Comparison of ENCODE assay signal across 17 cellular contexts in the genomic region with DNA sequence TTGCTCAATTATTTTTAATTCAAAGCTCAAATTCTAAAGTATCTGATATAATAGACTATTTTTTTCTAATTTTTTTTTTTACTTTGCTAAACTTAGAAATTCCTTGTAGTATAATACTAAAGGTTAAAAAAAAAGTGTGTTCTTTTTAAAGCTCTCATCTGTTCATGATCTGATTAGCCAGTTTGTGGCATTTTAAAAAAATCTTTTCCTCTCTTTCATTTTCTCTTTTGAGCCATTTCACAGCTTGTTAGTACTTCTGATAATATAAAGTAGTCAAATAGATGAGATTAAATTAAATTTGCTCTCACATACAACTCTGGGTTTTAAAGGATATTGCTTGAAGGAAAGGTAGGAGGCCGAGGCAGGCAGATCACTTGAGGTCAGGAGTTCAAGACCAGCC. TPM values are rescaled to one million over a fixed set of nuclear protein-coding genes. Genes with fewer than 3 reads are reported as not detected.
DNase-seq lines count a peak whose midpoint lies in the region; ATAC-seq, FAIRE-seq and TF ChIP-seq lines count a peak whose summit lies in the region.
"Had no signal": no experiment of that assay in that cellular context is flagged by ENCODE, and none has a peak within 500 bp of the region (broad histone marks: within the 10 kb centered on the region; RNA-seq: fewer than 3 reads in every experiment).

No MANE protein-coding gene starts in this region.

- no peak overlapping the region for H3K4me3 Mint-ChIP-seq in MCF 10A (ENCODE audit: unreplicated experiment)
- no peak overlapping the region for H3K4me3 Mint-ChIP-seq in activated CD8-positive, alpha-beta memory T cell treated with anti-CD3 and anti-CD28 coated beads, Interleukin-2, amount 10 ng/mL, durations not matched to agents 7 days and 5 days

- H3K36me3 ChIP-seq in mammary epithelial cell (ENCODE audit: insufficient read depth, low read length) (no peaks in the 10 kb centered on the region), RWPE2 (ENCODE audit: low read depth) (no peaks in the 10 kb centered on the region), keratinocyte (ENCODE audit: control insufficient read depth in 2 of 2, extremely low read depth in 1 of 2, insufficient read depth in 2 of 2, low read length in 2 of 2) (no peaks in the 10 kb centered on the region), PC-3 (ENCODE audit: low read depth, low read length) (no peaks in the 10 kb centered on the region)
- H3K36me3 ChIP-seq: BLaER1 treated with 17β-estradiol and CSF1 and Interleukin-3, amounts not matched to agents 10 nM and 100 nM; SJCRH30 had no signal

- BruUV-seq in MCF 10A (replicated peaks; lab: Mats Ljungman, UMichigan) (no TSS peak), mammary epithelial cell (replicated peaks; lab: Mats Ljungman, UMichigan) (no TSS peak), PC-3 (replicated peaks; lab: Mats Ljungman, UMichigan) (no TSS peak)

- H3K36me3 Mint-ChIP-seq in MCF 10A (ENCODE audit: insufficient read depth, unreplicated experiment), result peaks cover 7% of the 10 kb centered on the region
- H3K36me3 Mint-ChIP-seq in activated CD8-positive, alpha-beta memory T cell treated with anti-CD3 and anti-CD28 coated beads, Interleukin-2, amount 10 ng/mL, durations not matched to agents 7 days and 5 days, result peaks cover 4% of the 10 kb centered on the region

- no peaks in the 10 kb centered on the region for H3K9me3 Mint-ChIP-seq in MCF 10A (ENCODE audit: unreplicated experiment)
- H3K9me3 Mint-ChIP-seq in activated CD8-positive, alpha-beta memory T cell treated with anti-CD3 and anti-CD28 coated beads, Interleukin-2, amount 10 ng/mL, durations not matched to agents 7 days and 5 days (ENCODE audit: low read depth), result no peaks in the 10 kb centered on the region

- peaks cover 4% of the 10 kb centered on the region for H3F3A ChIP-seq in PC-3 (ENCODE audit: low read length, unreplicated experiment)

- H3K27ac Mint-ChIP-seq in MCF 10A (ENCODE audit: low read depth, unreplicated experiment), result peak overlapping the region; percentile 66
- H3K27ac Mint-ChIP-seq in activated CD8-positive, alpha-beta memory T cell treated with anti-CD3 and anti-CD28 coated beads, Interleukin-2, amount 10 ng/mL, durations not matched to agents 7 days and 5 days, result no peak overlapping the region

- no peaks in the 10 kb centered on the region for H3K27me3 ChIP-seq in mammary epithelial cell (ENCODE audit: insufficient read depth, low read length)
- H3K27me3 ChIP-seq in RWPE2 (ENCODE audit: insufficient read depth, poor library complexity, severe bottlenecking), result no peaks in the 10 kb centered on the region
- no peaks in the 10 kb centered on the region for H3K27me3 ChIP-seq in keratinocyte (ENCODE audit: control insufficient read depth, extremely low read depth, insufficient read depth, low read length)
- H3K27me3 ChIP-seq in PC-3 (ENCODE audit: low read length), result no peaks in the 10 kb centered on the region
- H3K27me3 ChIP-seq: BLaER1 treated with 17β-estradiol and CSF1 and Interleukin-3, amounts not matched to agents 10 nM and 100 nM; SJCRH30 had no signal

- POLR2A ChIA-PET in MCF 10A (lab: Yijun Ruan, JAX), result interaction anchor here (1.1 to 18.0 kb wide), 7 partner anchors 19 to 168 kb away, joined by 3 to 227 read pairs (median 18); partner anchors contain the start of gene NAB1
- POLR2A ChIA-PET in PC-3 (lab: Charles Lee; ENCODE audit: unreplicated experiment), result no interaction called here

- no peaks in the 10 kb centered on the region for H3K9me2 ChIP-seq in PC-3 (replicated peaks; ENCODE audit: low read length)

- H3K4me2 ChIP-seq in mammary epithelial cell (ENCODE audit: insufficient read depth, low read depth, low read length), result no peak overlapping the region
- H3K4me2 ChIP-seq in keratinocyte (ENCODE audit: control insufficient read depth, extremely low read depth, insufficient read depth, low read depth, low read length), result no peak overlapping the region
- H3K4me2 ChIP-seq in PC-3 (ENCODE audit: low read length), result no peak overlapping the region
- H3K4me2 ChIP-seq: BLaER1 treated with 17β-estradiol and CSF1 and Interleukin-3, amounts not matched to agents 10 nM and 100 nM had no signal

- no peaks in the 10 kb centered on the region for H3K9me3 ChIP-seq in mammary epithelial cell (replicated peaks; ENCODE audit: insufficient read depth, low read length)
- no peaks in the 10 kb centered on the region for H3K9me3 ChIP-seq in RWPE2 (ENCODE audit: severe bottlenecking)
- no peaks in the 10 kb centered on the region for H3K9me3 ChIP-seq in keratinocyte (ENCODE audit: control insufficient read depth, low read depth, low read length)
- H3K9me3 ChIP-seq in PC-3 (ENCODE audit: low read length), result no peaks in the 10 kb centered on the region
- H3K9me3 ChIP-seq: BLaER1 treated with 17β-estradiol and CSF1 and Interleukin-3, amounts not matched to agents 10 nM and 100 nM; SJCRH30 had no signal

- H3K27ac ChIP-seq in mammary epithelial cell (ENCODE audit: insufficient read depth, low read depth, low read length) (no peak overlapping the region), RWPE2 (ENCODE audit: poor library complexity, severe bottlenecking) (peak overlapping the region; percentile 86), keratinocyte (ENCODE audit: control insufficient read depth, insufficient read depth, low read length) (peak overlapping the region; percentile 3), PC-3 (ENCODE audit: low read length) (no peak overlapping the region)
- H3K27ac ChIP-seq: BLaER1 treated with 17β-estradiol and CSF1 and Interleukin-3, amounts not matched to agents 10 nM and 100 nM; SJCRH30 had no signal

- H4K20me1 ChIP-seq in mammary epithelial cell (ENCODE audit: insufficient read depth, low read length), result no peaks in the 10 kb centered on the region
- no peaks in the 10 kb centered on the region for H4K20me1 ChIP-seq in keratinocyte (ENCODE audit: control insufficient read depth, extremely low read depth, insufficient read depth, low read length)
- no peaks in the 10 kb centered on the region for H4K20me1 ChIP-seq in PC-3 (ENCODE audit: low read length)
- H4K20me1 ChIP-seq: BLaER1 treated with 17β-estradiol and CSF1 and Interleukin-3, amounts not matched to agents 10 nM and 100 nM had no signal

- no peaks in the 10 kb centered on the region for H3K9me1 ChIP-seq in keratinocyte (ENCODE audit: control insufficient read depth, extremely low read depth, insufficient read depth, low read length)

- in situ Hi-C loops in mammary epithelial cell (cut with MboI; ENCODE audit: low sequenced_read_pairs in 2 of 2), result no loop called here

- H2AFZ ChIP-seq in mammary epithelial cell (ENCODE audit: low read depth, low read length), result no peak overlapping the region
- H2AFZ ChIP-seq in keratinocyte (ENCODE audit: control insufficient read depth, low read length), result no peak overlapping the region
- H2AFZ ChIP-seq in PC-3 (ENCODE audit: low read length), result no peak overlapping the region

- no peak overlapping the region for H3K4me3 ChIP-seq in mammary epithelial cell (replicated peaks in 1 of 3; ENCODE audit: insufficient read depth in 1 of 3, low read depth in 2 of 3, low read length in 3 of 3)
- H3K4me3 ChIP-seq in RWPE2 (ENCODE audit: severe bottlenecking), result no peak overlapping the region
- no peak overlapping the region for H3K4me3 ChIP-seq in keratinocyte (ENCODE audit: control insufficient read depth in 2 of 3, extremely low read depth in 1 of 3, insufficient read depth in 2 of 3, low read depth in 1 of 3, low read length in 3 of 3)
- H3K4me3 ChIP-seq in PC-3 (ENCODE audit: low read length), result no peak overlapping the region
- H3K4me3 ChIP-seq: BLaER1 treated with 17β-estradiol and CSF1 and Interleukin-3, amounts not matched to agents 10 nM and 100 nM; K562; SJCRH30 had no signal

- dilution Hi-C loops in mammary epithelial cell (cut with HindIII; ENCODE audit: low sequenced_read_pairs), result no loop called here
- dilution Hi-C loops in keratinocyte (cut with MboI; ENCODE audit: extremely low pct_ligation_motif_present, low sequenced_read_pairs), result no loop called here

- TF ChIP-seq CTCF in MCF 10A (IDR thresholded peaks at IDR 0.05; ENCODE audit: unreplicated experiment) (no peak), mammary epithelial cell (conservative IDR thresholded peaks at IDR 0.05 in 1 of 2, IDR thresholded peaks at IDR 0.05 in 1 of 2; ENCODE audit: extremely low read depth in 1 of 2, insufficient read depth in 1 of 2, low read depth in 1 of 2, low read length in 2 of 2) (no peak), RWPE2 (IDR thresholded peaks at IDR 0.05; ENCODE audit: poor library complexity, severe bottlenecking) (no peak), keratinocyte (optimal IDR thresholded peaks at IDR 0.05 in 1 of 3, IDR thresholded peaks at IDR 0.05 in 1 of 3, conservative IDR thresholded peaks at IDR 0.05 in 1 of 3; ENCODE audit: extremely low read depth in 1 of 3, insufficient read depth in 2 of 3, low read length in 3 of 3) (no peak), PC-3 (conservative IDR thresholded peaks at IDR 0.05; ENCODE audit: low read depth, low read length) (no peak)

- ATAC-seq in RWPE2 (ENCODE audit: low read depth), result no peak
- ATAC-seq in activated CD8-positive, alpha-beta memory T cell treated with anti-CD3 and anti-CD28 coated beads, Interleukin-2, amount 10 ng/mL, durations not matched to agents 7 days and 5 days, result no peak
- no peak for ATAC-seq in PC-3
- ATAC-seq: K562 had no signal

- H3K4me1 ChIP-seq in mammary epithelial cell (ENCODE audit: insufficient read depth, low read length) (peaks cover 64% of the 10 kb centered on the region), RWPE2 (ENCODE audit: insufficient read depth, poor library complexity, severe bottlenecking) (peaks cover 74% of the 10 kb centered on the region), keratinocyte (ENCODE audit: control insufficient read depth, extremely low read depth, insufficient read depth, low read length) (peaks cover 74% of the 10 kb centered on the region), PC-3 (ENCODE audit: insufficient read depth, low read length) (peaks cover 44% of the 10 kb centered on the region)

- DNase-seq in MCF 10A (ENCODE audit: unreplicated experiment) (no peak), mammary epithelial cell (no peak), RWPE2 (ENCODE audit: low spot score) (no peak), keratinocyte (ENCODE audit: low read depth, low spot score) (no peak), PC-3 (no peak), UCSD-AML1 (lab: John Stamatoyannopoulos, UW; ENCODE audit: unreplicated experiment) (no peak)
- DNase-seq in activated CD8-positive, alpha-beta memory T cell treated with anti-CD3 and anti-CD28 coated beads, Interleukin-2, amount 10 ng/mL, durations not matched to agents 7 days and 5 days, result no peak
- DNase-seq: COR-L47, DMS 273 treated with DMSO at 0.1 percent for 48 hours, NCI-H1105 treated with DMSO at 0.1 percent for 48 hours, NCI-H1694, NCI-H2081 treated with DMSO at 0.1 percent for 48 hours, NCI-H446 treated with DMSO at 0.1 percent for 48 hours, SJCRH30 had no signal

- CTCF ChIA-PET in MCF 10A (lab: Yijun Ruan, JAX), result interaction anchor here (0.9 to 1.4 kb wide), 3 partner anchors 14 to 21 kb away, joined by 3 to 5 read pairs (median 4); no protein-coding TSS in a partner anchor
- CTCF ChIA-PET in mammary epithelial cell (lab: Charles Lee; ENCODE audit: low non-redundant PET), result no interaction called here
- CTCF ChIA-PET in activated CD8-positive, alpha-beta memory T cell treated with anti-CD3 and anti-CD28 coated beads, Interleukin-2, amount 10 ng/mL, durations not matched to agents 7 days and 5 days (lab: Charles Lee), result interaction anchor here (1.6 kb wide), 1 partner anchor 9 kb away, joined by 3 read pairs; no protein-coding TSS in a partner anchor
- CTCF ChIA-PET in PC-3 (lab: Charles Lee), result interaction anchor here (0.7 kb wide), 1 partner anchor 82 kb away, joined by 3 read pairs; no protein-coding TSS in a partner anchor

- no peak for FAIRE-seq in keratinocyte (lab: Jason Lieb, UNC)
- FAIRE-seq: G401.6, K562 had no signal

- intact Hi-C loops in MCF 10A (cut with micrococcal nuclease), result no loop called here
- intact Hi-C loops in mammary epithelial cell (cut with micrococcal nuclease), result no loop called here
- intact Hi-C loops in PC-3 (cut with micrococcal nuclease), result no loop called here

- peaks cover 61% of the 10 kb centered on the region for H3K4me1 Mint-ChIP-seq in MCF 10A (ENCODE audit: insufficient read depth, unreplicated experiment)
- H3K4me1 Mint-ChIP-seq in activated CD8-positive, alpha-beta memory T cell treated with anti-CD3 and anti-CD28 coated beads, Interleukin-2, amount 10 ng/mL, durations not matched to agents 7 days and 5 days, result peaks cover 19% of the 10 kb centered on the region

- 100% methylated on average over 1 of the region's 1 CpG for WGBS in mammary epithelial cell (ENCODE audit: low coverage, missing lambda C conversion rate)

- H3K27me3 Mint-ChIP-seq in MCF 10A (ENCODE audit: insufficient read depth, unreplicated experiment), result no peaks in the 10 kb centered on the region
- H3K27me3 Mint-ChIP-seq in activated CD8-positive, alpha-beta memory T cell treated with anti-CD3 and anti-CD28 coated beads, Interleukin-2, amount 10 ng/mL, durations not matched to agents 7 days and 5 days, result no peaks in the 10 kb centered on the region

- H3K79me2 ChIP-seq in mammary epithelial cell (ENCODE audit: insufficient read depth, low read length) (no peaks in the 10 kb centered on the region), keratinocyte (ENCODE audit: control insufficient read depth, insufficient read depth, low read length) (no peaks in the 10 kb centered on the region), PC-3 (ENCODE audit: low read length) (no peaks in the 10 kb centered on the region)

- no peak overlapping the region for H3K9ac ChIP-seq in mammary epithelial cell (ENCODE audit: insufficient read depth, low read length)
- no peak overlapping the region for H3K9ac ChIP-seq in keratinocyte (ENCODE audit: control insufficient read depth, extremely low read depth, insufficient read depth, low read length)
- no peak overlapping the region for H3K9ac ChIP-seq in PC-3 (ENCODE audit: low read length)
- H3K9ac ChIP-seq: BLaER1 treated with 17β-estradiol and CSF1 and Interleukin-3, amounts not matched to agents 10 nM and 100 nM had no signal

RNA-seq across cellular contexts. Expression of gene NEMP2, which starts 40.7 kb away (rescaled TPM):
- total RNA-seq in MCF 10A (2022) (34.2 and 46.0 TPM in 2 replicates), mammary epithelial cell (1 to 10 TPM; 5.0 to 6.0 TPM), PC-3 (2014; rRNA removed) (2.5 and 3.8 TPM in 2 replicates)
- polyA plus RNA-seq in mammary epithelial cell (3.1 TPM), keratinocyte (1.1 to 2.1 TPM (median 1.9 TPM) in 3 replicates)
- polyA minus RNA-seq in mammary epithelial cell (11.3 TPM), keratinocyte (0.49 to 5.1 TPM (median 1.8 TPM) in 3 replicates)
- 1.2 TPM for polyA plus RNA-seq in keratinocyte (2011; ENCODE audit: low read depth)
- polyA plus RNA-seq in keratinocyte (2011; cell fraction: cytosol; rRNA removed), result 0.62 and 0.91 TPM in 2 replicates
- 1.3 and 1.7 TPM in 2 replicates for polyA plus RNA-seq in keratinocyte (2011; cell fraction: nucleus; rRNA removed)
- polyA plus RNA-seq in keratinocyte (2012; ENCODE audit: low replicate concordance), result 0.61 and 1.7 TPM in 2 replicates
- polyA minus RNA-seq in keratinocyte (2011; cell fraction: cytosol; rRNA and poly(A)+ RNA removed), result 1.3 TPM
- 1.1 and 2.9 TPM in 2 replicates for polyA minus RNA-seq in keratinocyte (2011; cell fraction: nucleus; rRNA and poly(A)+ RNA removed)
- 10 to 100 TPM; 12.9 to 17.4 TPM for total RNA-seq in activated CD8-positive, alpha-beta memory T cell treated with anti-CD3 and anti-CD28 coated beads, Interleukin-2, amount 10 ng/mL, durations not matched to agents 7 days and 5 days

Comparison
In these comparisons a context has a peak if more than half of its experiments do, and no peak if none do; other contexts are left out.
1. H3K27ac ChIP-seq: peak in RWPE2 (single experiment) and keratinocyte (single experiment); none in mammary epithelial cell (single experiment) and PC-3 (single experiment).